In genomic region chr12:62957233-62957953, GRCh38 we compare ENCODE assay signal across 15 cellular contexts. TPM values are rescaled to one million over a fixed set of nuclear protein-coding genes. Genes with fewer than 3 reads are reported as not detected.
DNase-seq lines count a peak whose midpoint lies in the region; ATAC-seq, FAIRE-seq and TF ChIP-seq lines count a peak whose summit lies in the region.
"Had no signal": no experiment of that assay in that cellular context is flagged by ENCODE, and none has a peak within 500 bp of the region (broad histone marks: within the 10 kb centered on the region; RNA-seq: fewer than 3 reads in every experiment).

No MANE protein-coding gene starts in this region.

- POLR2A ChIA-PET in OCI-LY7 (lab: Charles Lee), result interaction anchor here (0.7 kb wide), 3 partner anchors 68 to 1307 kb away, joined by 3 to 6 read pairs (median 4); no protein-coding TSS in a partner anchor

- no peaks in the 10 kb centered on the region for H3K9me2 ChIP-seq in OCI-LY7 (ENCODE audit: insufficient read depth, low read length)

- no TSS peak for BruUV-seq in OCI-LY7 (replicated peaks; lab: Mats Ljungman, UMichigan)

- H3K4me3 Mint-ChIP-seq in endothelial cell (ENCODE audit: unreplicated experiment) (no peak overlapping the region), nephron progenitor cell (peak overlapping the region; percentile 75)
- H3K4me3 Mint-ChIP-seq: activated CD4-positive, alpha-beta T cell treated with anti-CD3 and anti-CD28 coated beads, Interleukin-2, amount 10 ng/mL, durations not matched to agents 7 days and 5 days had no signal

- H3K36me3 ChIP-seq in OCI-LY7 (ENCODE audit: insufficient read depth, low read length), result no peaks in the 10 kb centered on the region

- H3K4me3 ChIP-seq in OCI-LY7 (ENCODE audit: low read depth, low read length, poor library complexity, severe bottlenecking), result no peak overlapping the region
- H3K4me3 ChIP-seq: mucosa of descending colon had no signal

- no peaks in the 10 kb centered on the region for H3K79me2 ChIP-seq in OCI-LY7 (ENCODE audit: insufficient read depth, low read depth, low read length)

- H3K4me1 Mint-ChIP-seq in endothelial cell (ENCODE audit: unreplicated experiment), result peaks cover 13% of the 10 kb centered on the region
- peaks cover 41% of the 10 kb centered on the region for H3K4me1 Mint-ChIP-seq in nephron progenitor cell
- H3K4me1 Mint-ChIP-seq: activated CD4-positive, alpha-beta T cell treated with anti-CD3 and anti-CD28 coated beads, Interleukin-2, amount 10 ng/mL, durations not matched to agents 7 days and 5 days had no signal

- intact Hi-C loops in OCI-LY7 (cut with micrococcal nuclease; ENCODE audit: unreplicated experiment), result no loop called here

- H3K36me3 Mint-ChIP-seq in endothelial cell (ENCODE audit: low read depth, unreplicated experiment) (no peaks in the 10 kb centered on the region), nephron progenitor cell (ENCODE audit: low read depth) (no peaks in the 10 kb centered on the region)

- ATAC-seq in HG03571 (IDR thresholded peaks at IDR 0.05; ENCODE audit: unreplicated experiment), result no peak
- ATAC-seq: mucosa of descending colon had no signal

- no peak overlapping the region for H2AFZ ChIP-seq in OCI-LY7 (ENCODE audit: low read length)

- no peak for DNase-seq in H54 (ENCODE audit: insufficient read length, low spot score)
- peak; percentile 24 for DNase-seq in NCI-H2196 treated with DMSO at 0.1 percent for 48 hours (lab: John Stamatoyannopoulos, UW; ENCODE audit: unreplicated experiment)
- no peak for DNase-seq in endothelial cell (ENCODE audit: low spot score)
- no peak for DNase-seq in nephron progenitor cell
- no peak for DNase-seq in SK-N-DZ (ENCODE audit: low spot score)
- no peak for DNase-seq in OCI-LY7 (ENCODE audit: low spot score)
- no peak for DNase-seq in NCI-H1092 treated with DMSO at 0.1 percent for 48 hours (lab: John Stamatoyannopoulos, UW)
- DNase-seq: activated CD4-positive, alpha-beta T cell treated with anti-CD3 and anti-CD28 coated beads, Interleukin-2, amount 10 ng/mL, durations not matched to agents 7 days and 5 days; dermis blood vessel endothelial cell; Kasumi-1; mucosa of descending colon; NCI-H774; stimulated activated CD4-positive, alpha-beta T cell treated with anti-CD3 and anti-CD28 coated beads, Interleukin-12 subunit alpha, Interleukin-12 subunit beta, amount 100 ng/mL, for 4 hours; stimulated activated CD8-positive, alpha-beta memory T cell treated with anti-CD3 and anti-CD28 coated beads, Interleukin-4, amount 100 ng/mL, for 48 hours had no signal

- TF ChIP-seq CTCF in endothelial cell (IDR thresholded peaks at IDR 0.05; ENCODE audit: unreplicated experiment) (no peak), nephron progenitor cell (IDR thresholded peaks at IDR 0.05) (no peak), OCI-LY7 (conservative IDR thresholded peaks at IDR 0.05; ENCODE audit: low read length) (no peak)

- peak; percentile 70 for FAIRE-seq in H54 (lab: Jason Lieb, UNC)

- no peak overlapping the region for H3K27ac ChIP-seq in OCI-LY7 (ENCODE audit: low read depth, low read length, poor library complexity, severe bottlenecking)

- no peaks in the 10 kb centered on the region for H4K20me1 ChIP-seq in OCI-LY7 (ENCODE audit: insufficient read depth, low read length)

- no peaks in the 10 kb centered on the region for H3K9me3 Mint-ChIP-seq in endothelial cell (ENCODE audit: unreplicated experiment)
- peaks cover 4% of the 10 kb centered on the region for H3K9me3 Mint-ChIP-seq in nephron progenitor cell
- H3K9me3 Mint-ChIP-seq: activated CD4-positive, alpha-beta T cell treated with anti-CD3 and anti-CD28 coated beads, Interleukin-2, amount 10 ng/mL, durations not matched to agents 7 days and 5 days had no signal

- H3K9me3 ChIP-seq in OCI-LY7 (ENCODE audit: low read length), result no peaks in the 10 kb centered on the region
- H3K9me3 ChIP-seq: mucosa of descending colon had no signal

- CTCF ChIA-PET in OCI-LY7 (lab: Charles Lee; ENCODE audit: unreplicated experiment), result no interaction called here

- no peak overlapping the region for H3K4me2 ChIP-seq in OCI-LY7 (ENCODE audit: low read length)

- H3K27me3 Mint-ChIP-seq in endothelial cell (ENCODE audit: unreplicated experiment) (no peaks in the 10 kb centered on the region), nephron progenitor cell (ENCODE audit: low read depth, poor library complexity) (no peaks in the 10 kb centered on the region)

- H3K27ac Mint-ChIP-seq in endothelial cell (ENCODE audit: unreplicated experiment) (peak overlapping the region; percentile 76), nephron progenitor cell (peak overlapping the region; percentile 99)
- H3K27ac Mint-ChIP-seq: activated CD4-positive, alpha-beta T cell treated with anti-CD3 and anti-CD28 coated beads, Interleukin-2, amount 10 ng/mL, durations not matched to agents 7 days and 5 days had no signal

- TF ChIP-seq POLR2A in H54 (IDR thresholded peaks at IDR 0.05; ENCODE audit: low read depth, low read length), result no peak

- no peaks in the 10 kb centered on the region for H3K4me1 ChIP-seq in OCI-LY7 (ENCODE audit: insufficient read depth, low read length, poor library complexity, severe bottlenecking)

RNA-seq across cellular contexts. Expression of gene PPM1H, which starts 22.4 kb away (rescaled TPM):
- total RNA-seq in endothelial cell (ENCODE audit: unreplicated experiment), result 71.8 TPM
- 6.2 and 6.7 TPM in 2 replicates for polyA plus RNA-seq in SK-N-DZ (2014; cell fraction: cytosol; rRNA removed)
- polyA plus RNA-seq in SK-N-DZ (2014; cell fraction: nucleus; rRNA removed), result 4.5 and 4.9 TPM in 2 replicates
- total RNA-seq in OCI-LY7 (2014; rRNA removed; shearing (Covaris generic)), result 3.4 and 3.6 TPM in 2 replicates
- total RNA-seq in OCI-LY7 (2022), result 2.0 and 3.9 TPM in 2 replicates
- total RNA-seq: activated CD4-positive, alpha-beta T cell treated with anti-CD3 and anti-CD28 coated beads, Interleukin-2, amount 10 ng/mL, durations not matched to agents 7 days and 5 days had no signal

Comparison
In these comparisons a context has a peak if more than half of its experiments do, and no peak if none do; other contexts are left out.
1. RNA of gene PPM1H, which starts 22.4 kb away (total RNA-seq): 71.8 TPM in endothelial cell (single experiment); 2.0 to 3.9 TPM in OCI-LY7; every median in the first group is over 10 times any median in the second.